In genomic region chr6:45922728-45923351, GRCh38 we compare ENCODE assay signal across 8 cellular contexts.
DNase-seq lines count a peak whose midpoint lies in the region; ATAC-seq and TF ChIP-seq lines count a peak whose summit lies in the region.

No MANE protein-coding gene starts in this region.

- no peak overlapping the region for H3K9ac ChIP-seq in colonic mucosa (ENCODE audit: low read depth in 2 of 2, low read length in 2 of 2)

- no peaks in the 10 kb centered on the region for H3K36me3 ChIP-seq in colonic mucosa
- no peaks in the 10 kb centered on the region for H3K36me3 ChIP-seq in right lobe of liver

- ATAC-seq in right lobe of liver (peak; percentile 84 to 94 (median 89)), HG02571 (IDR thresholded peaks at IDR 0.05; ENCODE audit: unreplicated experiment) (no peak)

- H3K4me3 ChIP-seq in colonic mucosa: no peak overlapping the region
- H3K4me3 ChIP-seq in right lobe of liver: no peak overlapping the region

- 21% methylated on average over 11 of the region's 11 CpGs for WGBS in right lobe of liver (ENCODE audit: insufficient coverage, low coverage, low lambda C conversion rate, missing lambda C conversion rate)

- H3K27me3 ChIP-seq in colonic mucosa: no peaks in the 10 kb centered on the region
- H3K27me3 ChIP-seq in right lobe of liver: no peaks in the 10 kb centered on the region

- H3K9me3 ChIP-seq in colonic mucosa (no peaks in the 10 kb centered on the region), right lobe of liver (no peaks in the 10 kb centered on the region)

- peak; percentile 71 for TF ChIP-seq CTCF in GM13976 (IDR thresholded peaks at IDR 0.05; ENCODE audit: borderline replicate concordance, control extremely low read depth, extremely low read depth, insufficient read depth, missing control alignments)
- no peak for TF ChIP-seq CTCF in colonic mucosa (IDR thresholded peaks at IDR 0.05)
- peak; percentile 60 to 77 (median 72) for TF ChIP-seq CTCF in right lobe of liver (IDR thresholded peaks at IDR 0.05)

- intact Hi-C loops in colonic mucosa (cut with DNase I): loop anchor here (5.0 to 10.0 kb wide), 3 partner anchors 472 to 1446 kb away; no protein-coding TSS in a partner anchor
- intact Hi-C loops in right lobe of liver (cut with DNase I): no loop called here

- in situ Hi-C loops in ACHN (cut with HindIII; ENCODE audit: low pct_ligation_motif_present, low pct_unique_long_range_greater_than_20kb, low sequenced_read_pairs) (no loop called here), GM13976 (cut with MboI; ENCODE audit: low sequenced_read_pairs, unreplicated experiment) (loop anchor here (10.0 to 25.0 kb wide), 2 partner anchors 211 to 1258 kb away; no protein-coding TSS in a partner anchor)

- H3K4me1 ChIP-seq in colonic mucosa (no peaks in the 10 kb centered on the region), right lobe of liver (no peaks in the 10 kb centered on the region)

- DNase-seq in ACHN (peak; percentile 56), GM13976 (ENCODE audit: low spot score) (peak; percentile 41), NCI-H1105 (lab: John Stamatoyannopoulos, UW) (peak; percentile 29), colonic mucosa (peak; percentile 51), right lobe of liver (peak; percentile 60 to 67 (median 64))
- DNase-seq in activated CD4-positive, alpha-beta T cell treated with anti-CD3 and anti-CD28 coated beads for 1 hour: peak; percentile 18
- peak in 2 of 3 experiments; percentile 21 to 49 for DNase-seq in stimulated activated CD4-positive, alpha-beta T cell treated with anti-CD3 and anti-CD28 coated beads, TNF-alpha, amount 100 ng/mL, for 24 hours (ENCODE audit: low read depth in 3 of 3)

- H3K27ac ChIP-seq in colonic mucosa: no peak overlapping the region
- H3K27ac ChIP-seq in right lobe of liver: no peak overlapping the region

- TF ChIP-seq POLR2A in right lobe of liver (IDR thresholded peaks at IDR 0.05): no peak
